In the genomic region with DNA sequence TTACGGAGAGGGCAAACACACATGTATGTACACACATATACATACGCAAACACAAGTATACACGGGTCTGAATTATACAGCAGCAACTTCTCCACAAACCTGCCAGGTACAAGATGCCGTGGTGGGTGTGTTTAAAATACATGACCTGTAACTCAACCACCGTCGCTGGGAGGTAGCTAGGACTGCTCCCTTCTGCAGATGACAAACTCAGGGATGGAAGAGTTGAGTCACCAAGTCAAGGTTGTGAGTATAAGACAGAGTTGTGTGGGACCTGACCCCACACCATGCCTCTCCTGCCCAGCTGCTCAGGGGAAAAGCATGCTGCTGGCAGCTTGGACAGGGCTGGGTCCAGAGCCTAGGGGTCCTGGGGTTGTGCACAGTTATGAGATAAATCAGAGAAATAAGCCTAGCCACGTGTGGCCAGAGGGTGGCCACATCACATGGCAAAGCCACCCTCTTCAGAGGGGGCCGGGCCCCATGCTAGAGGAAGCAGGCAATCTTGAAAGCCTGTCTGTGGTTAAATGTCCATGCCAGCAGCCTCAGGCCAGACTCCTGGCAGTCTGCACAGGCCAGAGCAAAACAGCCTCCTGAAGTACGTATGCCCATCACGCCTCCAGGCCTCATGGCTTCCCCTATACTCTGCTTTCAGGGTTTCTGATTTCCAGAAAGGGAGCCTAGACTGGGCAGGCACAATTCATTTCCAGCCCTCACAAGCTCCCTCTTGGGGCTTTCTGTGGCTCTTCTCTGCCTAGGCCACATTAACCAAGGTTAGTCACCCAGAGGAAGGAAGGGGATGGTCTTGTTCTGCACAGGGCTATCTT, we compare ENCODE assay signal across 8 cellular contexts.
DNase-seq lines count a peak whose midpoint lies in the region; ATAC-seq and TF ChIP-seq lines count a peak whose summit lies in the region.

No MANE protein-coding gene starts in this region.

- H3K27ac ChIP-seq in right lobe of liver: no peak overlapping the region

- ATAC-seq in GM19035 (IDR thresholded peaks at IDR 0.05; ENCODE audit: unreplicated experiment): peak; percentile 46
- ATAC-seq in HG03571 (IDR thresholded peaks at IDR 0.05; ENCODE audit: unreplicated experiment): peak; percentile 72
- ATAC-seq in activated T-helper 17 cell treated with anti-CD3 and anti-CD28 coated beads, Interleukin-2, amount 50 U/mL, for 72 hours (replicated peaks): peak; percentile 91
- peak; percentile 15 to 37 (median 30) for ATAC-seq in right lobe of liver
- ATAC-seq in omental fat pad (ENCODE audit: low FRiP score): no peak

- DNase-seq in AG20443 (ENCODE audit: low spot score) (peak; percentile 84), right lobe of liver (no peak), iPS-NIHi7 (ENCODE audit: extremely low spot score) (no peak), HAP-1 (ENCODE audit: low spot score in 2 of 2) (no peak), omental fat pad (ENCODE audit: low spot score) (no peak)

- intact Hi-C loops in right lobe of liver (cut with DNase I): no loop called here

- in situ Hi-C loops in HAP-1 (cut with MboI; ENCODE audit: low sequenced_read_pairs): no loop called here

- 73% methylated on average over 7 of the region's 10 CpGs for WGBS in right lobe of liver (ENCODE audit: insufficient coverage, low coverage, low lambda C conversion rate, missing lambda C conversion rate)

- TF ChIP-seq CTCF in right lobe of liver (IDR thresholded peaks at IDR 0.05) (no peak), omental fat pad (IDR thresholded peaks at IDR 0.05) (no peak)

- H3K27me3 ChIP-seq in right lobe of liver: no peaks in the 10 kb centered on the region
- no peaks in the 10 kb centered on the region for H3K27me3 ChIP-seq in HAP-1 (ENCODE audit: low read depth)

- H3K9me3 ChIP-seq in right lobe of liver (no peaks in the 10 kb centered on the region), HAP-1 (no peaks in the 10 kb centered on the region)

- no peak for TF ChIP-seq POLR2A in right lobe of liver (IDR thresholded peaks at IDR 0.05)

- peak overlapping the region; percentile 75 for H3K4me3 Mint-ChIP-seq in activated T-helper 17 cell treated with anti-CD3 and anti-CD28 coated beads, Interleukin-2, amount 50 U/mL, for 72 hours

- peaks cover 35% of the 10 kb centered on the region for H3K4me1 Mint-ChIP-seq in activated T-helper 17 cell treated with anti-CD3 and anti-CD28 coated beads, Interleukin-2, amount 50 U/mL, for 72 hours

- no peaks in the 10 kb centered on the region for H3K27me3 Mint-ChIP-seq in activated T-helper 17 cell treated with anti-CD3 and anti-CD28 coated beads, Interleukin-2, amount 50 U/mL, for 72 hours

- peaks cover 10% of the 10 kb centered on the region for H3K36me3 Mint-ChIP-seq in activated T-helper 17 cell treated with anti-CD3 and anti-CD28 coated beads, Interleukin-2, amount 50 U/mL, for 72 hours (ENCODE audit: low read depth)

- peaks cover 0 to 12% (median 1%) of the 10 kb centered on the region in 4 donors for H3K4me1 ChIP-seq in right lobe of liver
- no peaks in the 10 kb centered on the region for H3K4me1 ChIP-seq in HAP-1

- peak overlapping the region; percentile 96 for H3K27ac Mint-ChIP-seq in activated T-helper 17 cell treated with anti-CD3 and anti-CD28 coated beads, Interleukin-2, amount 50 U/mL, for 72 hours

- no peaks in the 10 kb centered on the region for H3K9me3 Mint-ChIP-seq in activated T-helper 17 cell treated with anti-CD3 and anti-CD28 coated beads, Interleukin-2, amount 50 U/mL, for 72 hours

- H3K4me3 ChIP-seq in right lobe of liver: no peak overlapping the region
- H3K4me3 ChIP-seq in HAP-1: no peak overlapping the region

- H3K36me3 ChIP-seq in right lobe of liver: no peaks in the 10 kb centered on the region
- H3K36me3 ChIP-seq in HAP-1 (replicated peaks): no peaks in the 10 kb centered on the region
